Comparison of ENCODE assay signal across 10 cellular contexts in the genomic region with DNA sequence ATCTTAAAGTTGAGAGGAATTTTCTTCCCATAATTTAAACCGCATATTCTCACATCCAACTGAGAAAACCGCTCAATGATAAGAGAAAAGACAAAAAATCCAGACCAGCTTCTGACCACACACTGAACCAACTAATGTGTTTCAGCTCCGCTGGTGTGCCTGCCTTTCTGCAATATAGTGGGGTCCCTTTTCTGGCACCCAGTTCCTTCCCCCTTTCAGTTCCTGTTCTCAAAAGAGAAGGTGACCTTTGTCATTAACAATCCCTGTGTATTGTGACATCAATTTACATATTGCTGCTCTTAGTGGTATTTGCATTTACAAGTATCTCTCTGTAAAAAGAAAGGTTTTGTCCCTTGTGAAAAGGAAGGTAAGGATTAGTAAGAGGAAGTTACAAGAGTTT.
DNase-seq lines count a peak whose midpoint lies in the region; ATAC-seq and TF ChIP-seq lines count a peak whose summit lies in the region.
"Had no signal": no experiment of that assay in that cellular context is flagged by ENCODE, and none has a peak within 500 bp of the region (broad histone marks: within the 10 kb centered on the region; RNA-seq: fewer than 3 reads in every experiment).

No MANE protein-coding gene starts in this region.

- no peaks in the 10 kb centered on the region for H3K9me2 ChIP-seq in SU-DHL-6 (replicated peaks; ENCODE audit: insufficient read depth, low read length)

- no peaks in the 10 kb centered on the region for H3F3A ChIP-seq in SU-DHL-6 (ENCODE audit: insufficient read depth)

- H4K20me1 ChIP-seq in SU-DHL-6 (ENCODE audit: low read depth, low read length): no peaks in the 10 kb centered on the region

- no peaks in the 10 kb centered on the region for H3K9me3 ChIP-seq in SU-DHL-6 (ENCODE audit: insufficient read depth, low read length)
- H3K9me3 ChIP-seq: colonic mucosa had no signal

- H3K27me3 ChIP-seq in SU-DHL-6 (ENCODE audit: low read length): no peaks in the 10 kb centered on the region
- H3K27me3 ChIP-seq: colonic mucosa had no signal

- no peak overlapping the region for H3K4me3 ChIP-seq in SU-DHL-6 (ENCODE audit: insufficient read depth, low read length, poor library complexity, severe bottlenecking)
- H3K4me3 ChIP-seq: colonic mucosa had no signal

- no peaks in the 10 kb centered on the region for H3K36me3 ChIP-seq in SU-DHL-6 (ENCODE audit: low read length)
- H3K36me3 ChIP-seq: colonic mucosa had no signal

- no peak overlapping the region for H2AFZ ChIP-seq in SU-DHL-6 (ENCODE audit: low read depth, low read length, severe bottlenecking)

- no peaks in the 10 kb centered on the region for H3K79me2 ChIP-seq in SU-DHL-6 (ENCODE audit: insufficient read depth, low read length)

- peak overlapping the region; percentile 17 for H3K9ac ChIP-seq in SU-DHL-6 (ENCODE audit: low read length)

- DNase-seq in RKO (ENCODE audit: low spot score) (no peak), KG1 (lab: John Stamatoyannopoulos, UW) (no peak), NCI-H2029 (lab: John Stamatoyannopoulos, UW) (no peak), NCI-H774 (lab: John Stamatoyannopoulos, UW) (no peak)
- DNase-seq: AML-193, colonic mucosa had no signal

- ATAC-seq in GM18499 (IDR thresholded peaks at IDR 0.05; ENCODE audit: insufficient read depth, unreplicated experiment): peak; percentile 89
- ATAC-seq in GM21381 (IDR thresholded peaks at IDR 0.05; ENCODE audit: unreplicated experiment): peak; percentile 96
- peak; percentile 95 for ATAC-seq in HG03175 (IDR thresholded peaks at IDR 0.05; ENCODE audit: unreplicated experiment)

- H3K4me2 ChIP-seq in SU-DHL-6 (ENCODE audit: low read depth, low read length, poor library complexity, severe bottlenecking): peak overlapping the region; percentile 36

- no peak for TF ChIP-seq CTCF in SU-DHL-6 (IDR thresholded peaks at IDR 0.05; ENCODE audit: insufficient read depth, low read length, poor library complexity, severe bottlenecking)

- peak overlapping the region; percentile 18 for H3K27ac ChIP-seq in SU-DHL-6 (ENCODE audit: low read depth, low read length)
- H3K27ac ChIP-seq: colonic mucosa had no signal
